ENCODE assay signal across 20 cellular contexts in the genomic region with DNA sequence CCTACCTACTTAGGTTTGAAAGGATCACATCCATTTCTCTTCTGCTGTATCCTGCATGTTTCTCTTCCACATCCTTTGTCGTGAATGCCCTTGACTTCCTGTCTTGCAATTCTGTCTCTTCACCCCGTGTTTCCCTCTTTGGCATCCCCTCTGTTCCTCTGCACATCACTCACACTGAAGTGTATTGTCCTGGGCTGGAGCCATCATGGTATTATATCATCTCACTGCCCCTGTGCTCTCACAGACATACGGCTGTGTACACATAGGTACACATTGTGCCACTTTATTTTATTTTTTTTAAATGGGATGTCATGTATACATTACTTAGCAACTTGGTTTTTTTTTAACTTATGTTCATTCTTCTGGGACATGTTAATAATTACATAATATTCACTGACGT.
DNase-seq lines count a peak whose midpoint lies in the region; ATAC-seq and TF ChIP-seq lines count a peak whose summit lies in the region.
"Had no signal": no experiment of that assay in that cellular context is flagged by ENCODE, and none has a peak within 500 bp of the region (broad histone marks: within the 10 kb centered on the region; RNA-seq: fewer than 3 reads in every experiment).

No MANE protein-coding gene starts in this region.

- no peak overlapping the region for H2BK120ac ChIP-seq in trophoblast cell (ENCODE audit: insufficient read depth, low read length, poor library complexity)

- H4K12ac ChIP-seq in trophoblast cell (ENCODE audit: low read depth, low read length): no peak overlapping the region

- TF ChIP-seq CTCF in WTC11 (IDR thresholded peaks at IDR 0.05): no peak
- no peak for TF ChIP-seq CTCF in prostate gland (IDR thresholded peaks at IDR 0.05)

- H2BK5ac ChIP-seq in trophoblast cell (ENCODE audit: low read depth, low read length, poor library complexity): no peak overlapping the region

- no peak overlapping the region for H3K23ac ChIP-seq in trophoblast cell (ENCODE audit: low read length)

- no peaks in the 10 kb centered on the region for H3K79me2 ChIP-seq in trophoblast cell (ENCODE audit: control insufficient read depth, insufficient read depth, low read length, poor library complexity)

- 28% methylated on average over 4 of the region's 4 CpGs for WGBS in prostate gland
- WGBS in trophoblast cell (ENCODE audit: extremely low coverage, insufficient coverage, insufficient read length): no CpG with 5 or more reads among the region's 4 CpGs

- peaks cover 12% of the 10 kb centered on the region for H3K36me3 Mint-ChIP-seq in WTC11
- H3K36me3 Mint-ChIP-seq in activated T-helper 1 cell treated with anti-CD3 and anti-CD28 coated beads, Interleukin-12 subunit alpha, Interleukin-12 subunit beta, Interleukin-2, Interleukin-4 antibody, amounts not matched to agents 30 ng/mL and 10 ng/mL and 1 ng/mL, durations not matched to agents 14 hours and 24 hours and 36 hours (ENCODE audit: low read depth): no peaks in the 10 kb centered on the region

- peaks cover 12 to 68% (median 38%) of the 10 kb centered on the region in 11 experiments; a peak in 20 of 22 replicates for H3K36me3 ChIP-seq in BLaER1 treated with 17β-estradiol and CSF1 and Interleukin-3, amounts not matched to agents 10 nM and 100 nM
- H3K36me3 ChIP-seq in prostate gland (no peaks in the 10 kb centered on the region), trophoblast cell (ENCODE audit: control insufficient read depth in 1 of 2, insufficient read depth in 2 of 2, low read length in 2 of 2) (peaks cover 11 to 19% of the 10 kb centered on the region in 2 experiments)
- H3K36me3 ChIP-seq: upper lobe of right lung had no signal

- H3K9ac ChIP-seq in BLaER1 treated with 17β-estradiol and CSF1 and Interleukin-3, amounts not matched to agents 10 nM and 100 nM: no peak overlapping the region
- H3K9ac ChIP-seq in trophoblast cell (ENCODE audit: low read length): no peak overlapping the region

- no peak overlapping the region for H3K4ac ChIP-seq in trophoblast cell (ENCODE audit: low read depth, low read length)

- DNase-seq in WTC11 (ENCODE audit: low spot score) (no peak), left ventricle myocardium superior (no peak), prostate gland (ENCODE audit: low spot score) (no peak), trophoblast cell (no peak), germinal center (ENCODE audit: low spot score) (no peak)
- DNase-seq in activated T-helper 1 cell treated with anti-CD3 and anti-CD28 coated beads, Interleukin-12 subunit alpha, Interleukin-12 subunit beta, Interleukin-2, Interleukin-4 antibody, amounts not matched to agents 30 ng/mL and 10 ng/mL and 1 ng/mL, durations not matched to agents 14 hours and 24 hours and 36 hours (ENCODE audit: low spot score): no peak
- DNase-seq: activated CD8-positive, alpha-beta T cell treated with anti-CD3 and anti-CD28 coated beads for 36 hours; activated gamma-delta T cell; activated T-cell treated with anti-CD3 and anti-CD28 coated beads for 4 hours; Calu3; NCI-H2171; NCI-H524 treated with DMSO at 0.1 percent for 48 hours; stimulated activated CD4-positive, alpha-beta T cell treated with anti-CD3 and anti-CD28 coated beads, Interleukin-4, amount 100 ng/mL, for 24 hours; stimulated activated naive CD8-positive, alpha-beta T cell treated with anti-CD3 and anti-CD28 coated beads, Interleukin-15, amount 100 ng/mL, for 72 hours; T-helper 9 cell; upper lobe of right lung had no signal

- no peaks in the 10 kb centered on the region for H3K79me1 ChIP-seq in trophoblast cell (ENCODE audit: low read length)

- H2AFZ ChIP-seq in trophoblast cell (ENCODE audit: insufficient read depth, low read length, poor library complexity): no peak overlapping the region

- peaks cover 0 to 23% (median 13%) of the 10 kb centered on the region in 10 experiments; a peak in 10 of 20 replicates for H3K4me1 ChIP-seq in BLaER1 treated with 17β-estradiol and CSF1 and Interleukin-3, amounts not matched to agents 10 nM and 100 nM
- H3K4me1 ChIP-seq in prostate gland (replicated peaks) (no peaks in the 10 kb centered on the region), trophoblast cell (ENCODE audit: control insufficient read depth in 1 of 2, insufficient read depth in 2 of 2, low read length in 2 of 2) (peaks cover 3 to 4% of the 10 kb centered on the region in 2 experiments)

- peaks cover 71% of the 10 kb centered on the region for H3K4me1 Mint-ChIP-seq in WTC11
- H3K4me1 Mint-ChIP-seq in activated T-helper 1 cell treated with anti-CD3 and anti-CD28 coated beads, Interleukin-12 subunit alpha, Interleukin-12 subunit beta, Interleukin-2, Interleukin-4 antibody, amounts not matched to agents 30 ng/mL and 10 ng/mL and 1 ng/mL, durations not matched to agents 14 hours and 24 hours and 36 hours (ENCODE audit: low read depth): no peaks in the 10 kb centered on the region
- H3K4me1 Mint-ChIP-seq: central memory CD8-positive, alpha-beta T cell; stimulated activated naive CD8-positive, alpha-beta T cell treated with anti-CD3 and anti-CD28 coated beads, Interleukin-15, amount 100 ng/mL, for 72 hours had no signal

- no peak overlapping the region for H4K91ac ChIP-seq in trophoblast cell (ENCODE audit: low read depth, low read length)

- no peak overlapping the region for H3K4me3 Mint-ChIP-seq in WTC11
- H3K4me3 Mint-ChIP-seq in activated T-helper 1 cell treated with anti-CD3 and anti-CD28 coated beads, Interleukin-12 subunit alpha, Interleukin-12 subunit beta, Interleukin-2, Interleukin-4 antibody, amounts not matched to agents 30 ng/mL and 10 ng/mL and 1 ng/mL, durations not matched to agents 14 hours and 24 hours and 36 hours: no peak overlapping the region
- H3K4me3 Mint-ChIP-seq: activated CD8-positive, alpha-beta T cell treated with anti-CD3 and anti-CD28 coated beads for 36 hours; central memory CD8-positive, alpha-beta T cell; stimulated activated naive CD8-positive, alpha-beta T cell treated with anti-CD3 and anti-CD28 coated beads, Interleukin-15, amount 100 ng/mL, for 72 hours had no signal

- TF ChIP-seq POLR2A in prostate gland (IDR thresholded peaks at IDR 0.05): no peak

- peak overlapping the region in 8 of 11 experiments; percentile 5 to 23 (median 12); a peak in 9 of 22 replicates for H3K4me2 ChIP-seq in BLaER1 treated with 17β-estradiol and CSF1 and Interleukin-3, amounts not matched to agents 10 nM and 100 nM
- H3K4me2 ChIP-seq in trophoblast cell (ENCODE audit: low read length): no peak overlapping the region

- no peak overlapping the region for H2AK5ac ChIP-seq in trophoblast cell (ENCODE audit: low read length)

- no peak overlapping the region for H2BK12ac ChIP-seq in trophoblast cell (ENCODE audit: low read length)

- no peak overlapping the region for H3K27ac ChIP-seq in BLaER1 treated with 17β-estradiol and CSF1 and Interleukin-3, amounts not matched to agents 10 nM and 100 nM
- H3K27ac ChIP-seq in prostate gland (peak overlapping the region; percentile 18 to 38), trophoblast cell (ENCODE audit: low read depth, low read length) (no peak overlapping the region)
- H3K27ac ChIP-seq: upper lobe of right lung had no signal

- H3K27me3 ChIP-seq in BLaER1 treated with 17β-estradiol and CSF1 and Interleukin-3, amounts not matched to agents 10 nM and 100 nM: no peaks in the 10 kb centered on the region
- no peaks in the 10 kb centered on the region for H3K27me3 ChIP-seq in prostate gland (replicated peaks; ENCODE audit: insufficient read depth)
- no peaks in the 10 kb centered on the region for H3K27me3 ChIP-seq in trophoblast cell (ENCODE audit: insufficient read depth, low read length)
- H3K27me3 ChIP-seq: upper lobe of right lung had no signal

- CTCF ChIA-PET in WTC11 (lab: Charles Lee): interaction anchor here (1.6 kb wide), 1 partner anchor 10 kb away, joined by 4 read pairs; no protein-coding TSS in a partner anchor

- no peak overlapping the region for H3K18ac ChIP-seq in trophoblast cell (ENCODE audit: low read length)

- H4K8ac ChIP-seq in trophoblast cell (ENCODE audit: low read depth, low read length): no peak overlapping the region

- H3K4me3 ChIP-seq in BLaER1 treated with 17β-estradiol and CSF1 and Interleukin-3, amounts not matched to agents 10 nM and 100 nM: no peak overlapping the region
- H3K4me3 ChIP-seq in prostate gland (no peak overlapping the region), trophoblast cell (ENCODE audit: low read depth, low read length) (no peak overlapping the region)
- H3K4me3 ChIP-seq: upper lobe of right lung had no signal

- POLR2A ChIA-PET in WTC11 (lab: Charles Lee): no interaction called here

- H4K20me1 ChIP-seq in BLaER1 treated with 17β-estradiol and CSF1 and Interleukin-3, amounts not matched to agents 10 nM and 100 nM: no peaks in the 10 kb centered on the region

- peaks cover 0 to 15% (median 8%) of the 10 kb centered on the region in 11 experiments; a peak in 11 of 22 replicates for H3K9me3 ChIP-seq in BLaER1 treated with 17β-estradiol and CSF1 and Interleukin-3, amounts not matched to agents 10 nM and 100 nM (replicated peaks in 1 of 11)
- no peaks in the 10 kb centered on the region for H3K9me3 ChIP-seq in prostate gland
- no peaks in the 10 kb centered on the region for H3K9me3 ChIP-seq in trophoblast cell (ENCODE audit: insufficient read depth, low read depth, low read length)
- H3K9me3 ChIP-seq: upper lobe of right lung had no signal

- no peaks in the 10 kb centered on the region for H3K27me3 Mint-ChIP-seq in WTC11 (ENCODE audit: low read depth)
- H3K27me3 Mint-ChIP-seq in activated T-helper 1 cell treated with anti-CD3 and anti-CD28 coated beads, Interleukin-12 subunit alpha, Interleukin-12 subunit beta, Interleukin-2, Interleukin-4 antibody, amounts not matched to agents 30 ng/mL and 10 ng/mL and 1 ng/mL, durations not matched to agents 14 hours and 24 hours and 36 hours (ENCODE audit: insufficient read depth): peaks cover 7% of the 10 kb centered on the region
- H3K27me3 Mint-ChIP-seq: activated CD8-positive, alpha-beta T cell treated with anti-CD3 and anti-CD28 coated beads for 36 hours; central memory CD8-positive, alpha-beta T cell; stimulated activated naive CD8-positive, alpha-beta T cell treated with anti-CD3 and anti-CD28 coated beads, Interleukin-15, amount 100 ng/mL, for 72 hours had no signal

- H3K9me3 Mint-ChIP-seq in WTC11: no peaks in the 10 kb centered on the region
- H3K9me3 Mint-ChIP-seq in activated T-helper 1 cell treated with anti-CD3 and anti-CD28 coated beads, Interleukin-12 subunit alpha, Interleukin-12 subunit beta, Interleukin-2, Interleukin-4 antibody, amounts not matched to agents 30 ng/mL and 10 ng/mL and 1 ng/mL, durations not matched to agents 14 hours and 24 hours and 36 hours: no peaks in the 10 kb centered on the region
- H3K9me3 Mint-ChIP-seq: activated CD8-positive, alpha-beta T cell treated with anti-CD3 and anti-CD28 coated beads for 36 hours; central memory CD8-positive, alpha-beta T cell; stimulated activated naive CD8-positive, alpha-beta T cell treated with anti-CD3 and anti-CD28 coated beads, Interleukin-15, amount 100 ng/mL, for 72 hours had no signal

- H3K14ac ChIP-seq in trophoblast cell (ENCODE audit: low read length): no peak overlapping the region

- intact Hi-C loops in left ventricle myocardium superior (cut with micrococcal nuclease) (no loop called here), prostate gland (cut with DNase I) (loop anchor here (10.0 kb wide), 1 partner anchor 428 kb away; no protein-coding TSS in a partner anchor)
- intact Hi-C loops in activated T-helper 1 cell treated with anti-CD3 and anti-CD28 coated beads, Interleukin-12 subunit alpha, Interleukin-12 subunit beta, Interleukin-2, Interleukin-4 antibody, amounts not matched to agents 30 ng/mL and 10 ng/mL and 1 ng/mL, durations not matched to agents 14 hours and 24 hours and 36 hours (cut with micrococcal nuclease): no loop called here

- ATAC-seq in WTC11: no peak
- peak; percentile 69 for ATAC-seq in left ventricle myocardium superior
- no peak for ATAC-seq in HG02623 (IDR thresholded peaks at IDR 0.05; ENCODE audit: unreplicated experiment)
- ATAC-seq: activated CD8-positive, alpha-beta T cell treated with anti-CD3 and anti-CD28 coated beads for 36 hours; left lobe of liver; stimulated activated naive CD8-positive, alpha-beta T cell treated with anti-CD3 and anti-CD28 coated beads, Interleukin-15, amount 100 ng/mL, for 72 hours; upper lobe of right lung had no signal

- peak overlapping the region; percentile 38; the same call in 1 of the 2 replicates for H3K27ac Mint-ChIP-seq in WTC11
- no peak overlapping the region for H3K27ac Mint-ChIP-seq in activated T-helper 1 cell treated with anti-CD3 and anti-CD28 coated beads, Interleukin-12 subunit alpha, Interleukin-12 subunit beta, Interleukin-2, Interleukin-4 antibody, amounts not matched to agents 30 ng/mL and 10 ng/mL and 1 ng/mL, durations not matched to agents 14 hours and 24 hours and 36 hours
- H3K27ac Mint-ChIP-seq: activated CD8-positive, alpha-beta T cell treated with anti-CD3 and anti-CD28 coated beads for 36 hours had no signal

Comparison
In these comparisons a context has a peak if more than half of its experiments do, and no peak if none do; other contexts are left out.
1. H3K27ac ChIP-seq: peak in prostate gland (2 of 2); none in BLaER1 treated with 17β-estradiol and CSF1 and Interleukin-3, amounts not matched to agents 10 nM and 100 nM (0 of 11) and trophoblast cell (single experiment).